ENCODE assay signal across 14 cellular contexts in the genomic region with DNA sequence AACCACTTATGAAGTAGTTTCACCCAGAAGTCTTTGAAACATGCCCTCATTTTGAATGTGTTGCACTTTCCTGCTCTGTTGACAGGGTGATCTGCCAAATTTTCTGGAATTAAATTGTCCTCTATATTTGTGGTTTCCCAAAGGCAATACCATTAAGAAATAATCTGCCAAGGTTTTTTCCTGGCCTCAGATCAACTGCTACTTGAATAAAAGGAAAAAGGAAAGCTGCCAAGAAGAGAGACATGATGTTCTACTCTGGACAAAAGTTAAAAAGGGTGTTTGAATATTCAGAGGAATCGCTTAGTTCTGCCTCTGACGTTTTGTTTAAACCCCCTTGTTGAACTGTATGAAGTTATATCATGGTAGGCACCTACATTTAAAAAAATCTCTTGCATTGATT. TPM values are rescaled to one million over a fixed set of nuclear protein-coding genes. Genes with fewer than 3 reads are reported as not detected.
DNase-seq lines count a peak whose midpoint lies in the region; ATAC-seq and TF ChIP-seq lines count a peak whose summit lies in the region.
"Had no signal": no experiment of that assay in that cellular context is flagged by ENCODE, and none has a peak within 500 bp of the region (broad histone marks: within the 10 kb centered on the region; RNA-seq: fewer than 3 reads in every experiment).

No MANE protein-coding gene starts in this region.

- no peak for ATAC-seq in CD4-positive, alpha-beta T cell (ENCODE audit: poor library complexity)
- no peak for ATAC-seq in natural killer cell
- no peak for ATAC-seq in GM21576 (IDR thresholded peaks at IDR 0.05; ENCODE audit: unreplicated experiment)

- peak overlapping the region; percentile 90 for H3K27ac Mint-ChIP-seq in CD4-positive, alpha-beta T cell
- H3K27ac Mint-ChIP-seq in natural killer cell: peak overlapping the region; percentile 84 to 87
- H3K27ac Mint-ChIP-seq: HFFc6 had no signal

- peaks cover 71% of the 10 kb centered on the region for H3K4me1 Mint-ChIP-seq in CD4-positive, alpha-beta T cell (ENCODE audit: low read depth)
- peaks cover 43 to 53% of the 10 kb centered on the region in 2 donors for H3K4me1 Mint-ChIP-seq in natural killer cell

- no peaks in the 10 kb centered on the region for H3K9me3 Mint-ChIP-seq in CD4-positive, alpha-beta T cell
- H3K9me3 Mint-ChIP-seq in natural killer cell: no peaks in the 10 kb centered on the region
- H3K9me3 Mint-ChIP-seq: HFFc6 had no signal

- H3K27ac ChIP-seq in CD4-positive, alpha-beta T cell (ENCODE audit: low read depth, low read length): no peak overlapping the region
- peak overlapping the region; percentile 91 for H3K27ac ChIP-seq in caudate nucleus (ENCODE audit: low read depth, low read length)
- H3K27ac ChIP-seq: colonic mucosa, SJSA1 had no signal

- no peaks in the 10 kb centered on the region for H3K27me3 ChIP-seq in CD4-positive, alpha-beta T cell (ENCODE audit: control insufficient read depth, insufficient read depth, low read length)
- H3K27me3 ChIP-seq: colonic mucosa, SJSA1, stomach had no signal

- no peak overlapping the region for H3K4me3 Mint-ChIP-seq in CD4-positive, alpha-beta T cell
- H3K4me3 Mint-ChIP-seq in natural killer cell: no peak overlapping the region
- H3K4me3 Mint-ChIP-seq: HFFc6 had no signal

- intact Hi-C loops in CD4-positive, alpha-beta T cell (cut with DNase I, micrococcal nuclease): no loop called here
- intact Hi-C loops in natural killer cell (cut with micrococcal nuclease): no loop called here

- no peaks in the 10 kb centered on the region for H3K9me3 ChIP-seq in CD4-positive, alpha-beta T cell (ENCODE audit: control insufficient read depth, low read length)
- H3K9me3 ChIP-seq: colonic mucosa, SJSA1, stomach had no signal

- no peak for DNase-seq in CD4-positive, alpha-beta T cell
- DNase-seq in NCI-H446 (lab: John Stamatoyannopoulos, UW) (peak; percentile 34 to 67), caudate nucleus (lab: John Stamatoyannopoulos, UW) (peak in 4 of 61 donors; percentile 7 to 41 (median 22)), natural killer cell (no peak), SKM-1 (lab: John Stamatoyannopoulos, UW; ENCODE audit: unreplicated experiment) (no peak), GF-D8 (lab: John Stamatoyannopoulos, UW) (no peak), T-helper 1 cell (no peak)
- DNase-seq: colonic mucosa, GDM1, HFFc6, retina, stomach had no signal

- peaks cover 96% of the 10 kb centered on the region for H3K36me3 Mint-ChIP-seq in CD4-positive, alpha-beta T cell (ENCODE audit: low read depth)
- peaks cover 35% of the 10 kb centered on the region for H3K36me3 Mint-ChIP-seq in natural killer cell

- CTCF ChIA-PET in CD4-positive, alpha-beta T cell (lab: Charles Lee): interaction anchor here (1.0 kb wide), 2 partner anchors 8 to 17 kb away, joined by 3 read pairs; no protein-coding TSS in a partner anchor

- POLR2A ChIA-PET in CD4-positive, alpha-beta T cell (lab: Charles Lee): interaction anchor here (1.0 to 1.8 kb wide), 3 partner anchors 10 to 182 kb away, joined by 3 to 5 read pairs (median 3); no protein-coding TSS in a partner anchor

- H3K27me3 Mint-ChIP-seq in CD4-positive, alpha-beta T cell: no peaks in the 10 kb centered on the region
- H3K27me3 Mint-ChIP-seq in natural killer cell (ENCODE audit: low read depth in 2 of 2): no peaks in the 10 kb centered on the region

- TF ChIP-seq CTCF in CD4-positive, alpha-beta T cell (IDR thresholded peaks at IDR 0.05): no peak
- no peak for TF ChIP-seq CTCF in natural killer cell (IDR thresholded peaks at IDR 0.05)

RNA-seq across cellular contexts. Expression of a gene that starts 37.4 kb away (rescaled TPM):
- total RNA-seq in CD4-positive, alpha-beta T cell: not detected
- total RNA-seq in natural killer cell: 1 to 10 TPM in 2 of 3 donors, under 1 TPM in 1; 0.68 to 3.0 (median 1.2) TPM
- total RNA-seq: colonic mucosa, HFFc6, SJSA1, stomach had no signal

Comparison
In these comparisons a context has a peak if more than half of its experiments do, and no peak if none do; other contexts are left out.
1. DNase-seq: peak in NCI-H446 (2 of 2); none in CD4-positive, alpha-beta T cell (0 of 10), natural killer cell (single experiment), SKM-1 (single experiment), GF-D8 (single experiment) and T-helper 1 cell (0 of 5).